Comparison of ENCODE assay signal across 25 cellular contexts in genomic region chr9:20447291-20447690, GRCh38.
"Had no signal": no experiment of that assay in that cellular context is flagged by ENCODE, and none has a peak within 500 bp of the region (broad histone marks: within the 10 kb centered on the region; RNA-seq: fewer than 3 reads in every experiment).

No MANE protein-coding gene starts in this region.

- H3K9me3 Mint-ChIP-seq: activated naive CD4-positive, alpha-beta T cell treated with anti-CD3 and anti-CD28 coated beads for 36 hours; dendritic cell treated with granulocyte-macrophage colony-stimulating factor and Interleukin-4, amounts not matched to agents 40 ng/mL and 50 ng/mL, for 4 days; immature natural killer cell; mesothelial cell of epicardium; naive thymus-derived CD8-positive, alpha-beta T cell; neural progenitor cell; stimulated activated naive B cell treated with anti-CD40 and anti-IgM and Interleukin-4, amounts not matched to agents 10 μg/mL and 1 μg/mL and 100 μg/mL, for 72 hours; type B pancreatic cell had no signal

- H3K27me3 ChIP-seq: hepatocyte, neural progenitor cell, testis, vagina had no signal

- H3K27ac ChIP-seq: hepatocyte, left ventricle myocardium inferior, neural progenitor cell, testis, vagina had no signal

- H3K27me3 Mint-ChIP-seq: activated naive CD8-positive, alpha-beta T cell treated with anti-CD3 and anti-CD28 coated beads, Interleukin-2, amount 10 ng/mL, durations not matched to agents 7 days and 5 days; dendritic cell treated with granulocyte-macrophage colony-stimulating factor and Interleukin-4, amounts not matched to agents 40 ng/mL and 50 ng/mL, for 4 days; naive thymus-derived CD8-positive, alpha-beta T cell; type B pancreatic cell had no signal

- H3K9me3 ChIP-seq: left ventricle myocardium inferior, testis, vagina had no signal

- H3K4me3 ChIP-seq: hepatocyte, left ventricle myocardium inferior, neural progenitor cell, smooth muscle cell, testis, vagina had no signal

- H3K36me3 ChIP-seq: left ventricle myocardium inferior, neural progenitor cell, vagina had no signal

- H3K4me2 ChIP-seq: hepatocyte, neural progenitor cell, smooth muscle cell had no signal

- H3K27ac Mint-ChIP-seq: activated naive CD4-positive, alpha-beta T cell treated with anti-CD3 and anti-CD28 coated beads for 36 hours; activated naive CD8-positive, alpha-beta T cell treated with anti-CD3 and anti-CD28 coated beads, Interleukin-2, amount 10 ng/mL, durations not matched to agents 7 days and 5 days; dendritic cell treated with granulocyte-macrophage colony-stimulating factor and Interleukin-4, amounts not matched to agents 40 ng/mL and 50 ng/mL, for 4 days; immature natural killer cell; mesothelial cell of epicardium; naive thymus-derived CD8-positive, alpha-beta T cell; neural progenitor cell; stimulated activated naive B cell treated with anti-CD40 and anti-IgM and Interleukin-4, amounts not matched to agents 10 μg/mL and 1 μg/mL and 100 μg/mL, for 72 hours; type B pancreatic cell had no signal

- DNase-seq: activated CD4-positive, alpha-beta T cell treated with anti-CD3 and anti-CD28 coated beads for 4 hours; activated CD4-positive, alpha-beta T cell treated with anti-CD3 and anti-CD28 coated beads, Interleukin-2, amount 50 U/mL, for 48 hours; activated CD4-positive, CD25-positive, alpha-beta regulatory T cell; activated naive CD4-positive, alpha-beta T cell treated with anti-CD3 and anti-CD28 coated beads for 36 hours; activated naive CD8-positive, alpha-beta T cell treated with anti-CD3 and anti-CD28 coated beads, Interleukin-2, amount 10 ng/mL, durations not matched to agents 7 days and 5 days; activated T-cell treated with anti-CD3 and anti-CD28 coated beads, Interleukin-2, amount 50 U/mL, for 48 hours; amniotic stem cell; effector CD4-positive, alpha-beta T cell; glutamatergic neuron; immature natural killer cell; left ventricle myocardium inferior; naive thymus-derived CD8-positive, alpha-beta T cell; posterior cingulate gyrus; stimulated activated CD4-positive, alpha-beta T cell treated with anti-CD3 and anti-CD28 coated beads, Interleukin-15, amount 100 ng/mL, for 24 hours; stimulated activated CD8-positive, alpha-beta memory T cell treated with anti-CD3 and anti-CD28 coated beads, Interleukin-4, amount 100 ng/mL, for 48 hours; stimulated activated naive B cell treated with anti-CD40 and anti-IgM and Interleukin-4, amounts not matched to agents 10 μg/mL and 1 μg/mL and 100 μg/mL, for 72 hours; testis had no signal

- H3K4me1 ChIP-seq: left ventricle myocardium inferior, neural progenitor cell, testis had no signal

- ATAC-seq: naive thymus-derived CD8-positive, alpha-beta T cell; sciatic nerve; stimulated activated naive B cell treated with anti-CD40 and anti-IgM and Interleukin-4, amounts not matched to agents 10 μg/mL and 1 μg/mL and 100 μg/mL, for 72 hours had no signal

- H3K4me3 Mint-ChIP-seq: activated naive CD4-positive, alpha-beta T cell treated with anti-CD3 and anti-CD28 coated beads for 36 hours; activated naive CD8-positive, alpha-beta T cell treated with anti-CD3 and anti-CD28 coated beads, Interleukin-2, amount 10 ng/mL, durations not matched to agents 7 days and 5 days; dendritic cell treated with granulocyte-macrophage colony-stimulating factor and Interleukin-4, amounts not matched to agents 40 ng/mL and 50 ng/mL, for 4 days; immature natural killer cell; mesothelial cell of epicardium; naive thymus-derived CD8-positive, alpha-beta T cell; neural progenitor cell; stimulated activated naive B cell treated with anti-CD40 and anti-IgM and Interleukin-4, amounts not matched to agents 10 μg/mL and 1 μg/mL and 100 μg/mL, for 72 hours; type B pancreatic cell had no signal

- H3K36me3 Mint-ChIP-seq: type B pancreatic cell had no signal
